11 cellular contexts compared by ENCODE assay signal in genomic region chr11:10322401-10322800, GRCh38. TPM values are rescaled to one million over a fixed set of nuclear protein-coding genes. Genes with fewer than 3 reads are reported as not detected.
DNase-seq lines count a peak whose midpoint lies in the region; ATAC-seq and TF ChIP-seq lines count a peak whose summit lies in the region.
"Had no signal": no experiment of that assay in that cellular context is flagged by ENCODE, and none has a peak within 500 bp of the region (broad histone marks: within the 10 kb centered on the region; RNA-seq: fewer than 3 reads in every experiment).

No MANE protein-coding gene starts in this region.

- no peak overlapping the region for H3K4me3 Mint-ChIP-seq in activated T-helper 1 cell treated with anti-CD3 and anti-CD28 coated beads, Interleukin-12 subunit alpha, Interleukin-12 subunit beta, Interleukin-2, Interleukin-4 antibody, amounts not matched to agents 30 ng/mL and 10 ng/mL and 1 ng/mL, durations not matched to agents 14 hours and 24 hours and 36 hours
- H3K4me3 Mint-ChIP-seq in stimulated activated effector memory CD8-positive, alpha-beta T cell treated with anti-CD3 and anti-CD28 coated beads, Interleukin-12 subunit alpha, Interleukin-12 subunit beta, amount 100 ng/mL, for 72 hours = peak overlapping the region; percentile 55
- H3K4me3 Mint-ChIP-seq in effector memory CD8-positive, alpha-beta T cell = no peak overlapping the region
- H3K4me3 Mint-ChIP-seq: central memory CD8-positive, alpha-beta T cell had no signal

- no peak for DNase-seq in SK-N-SH
- no peak for DNase-seq in activated T-helper 1 cell treated with anti-CD3 and anti-CD28 coated beads, Interleukin-12 subunit alpha, Interleukin-12 subunit beta, Interleukin-2, Interleukin-4 antibody, amounts not matched to agents 30 ng/mL and 10 ng/mL and 1 ng/mL, durations not matched to agents 14 hours and 24 hours and 36 hours (ENCODE audit: low spot score)
- no peak for DNase-seq in foreskin keratinocyte
- no peak for DNase-seq in stimulated activated effector memory CD8-positive, alpha-beta T cell treated with anti-CD3 and anti-CD28 coated beads, Interleukin-12 subunit alpha, Interleukin-12 subunit beta, amount 100 ng/mL, for 72 hours (ENCODE audit: low spot score in 2 of 2)
- no peak for DNase-seq in effector memory CD8-positive, alpha-beta T cell
- no peak for DNase-seq in SW 1271 (lab: John Stamatoyannopoulos, UW)

- no peaks in the 10 kb centered on the region for H3K79me2 ChIP-seq in SK-N-SH (ENCODE audit: insufficient read depth)

- no peak overlapping the region for H3K4me3 ChIP-seq in SK-N-SH (ENCODE audit: low read depth in 2 of 2, low read length in 1 of 2)

- peak overlapping the region; percentile 27 for H3K9ac ChIP-seq in SK-N-SH

- H3K27ac ChIP-seq in SK-N-SH (ENCODE audit: low read depth in 2 of 2, low read length in 1 of 2) (peak overlapping the region; percentile 58 to 97), foreskin keratinocyte (peak overlapping the region; percentile 51)
- H3K27ac ChIP-seq: 22Rv1, neutrophil had no signal

- no peaks in the 10 kb centered on the region for H3K36me3 ChIP-seq in SK-N-SH (replicated peaks in 1 of 2; ENCODE audit: control insufficient read depth in 1 of 2, insufficient read depth in 2 of 2, low read length in 1 of 2)
- H3K36me3 ChIP-seq: neutrophil had no signal

- intact Hi-C loops in activated T-helper 1 cell treated with anti-CD3 and anti-CD28 coated beads, Interleukin-12 subunit alpha, Interleukin-12 subunit beta, Interleukin-2, Interleukin-4 antibody, amounts not matched to agents 30 ng/mL and 10 ng/mL and 1 ng/mL, durations not matched to agents 14 hours and 24 hours and 36 hours (cut with micrococcal nuclease) = loop anchor here (2.0 to 5.0 kb wide), 5 partner anchors 460 to 1156 kb away; partner anchors contain the start of gene ZNF143

- H3K36me3 Mint-ChIP-seq in activated T-helper 1 cell treated with anti-CD3 and anti-CD28 coated beads, Interleukin-12 subunit alpha, Interleukin-12 subunit beta, Interleukin-2, Interleukin-4 antibody, amounts not matched to agents 30 ng/mL and 10 ng/mL and 1 ng/mL, durations not matched to agents 14 hours and 24 hours and 36 hours (ENCODE audit: low read depth) = no peaks in the 10 kb centered on the region
- peaks cover 5% of the 10 kb centered on the region for H3K36me3 Mint-ChIP-seq in stimulated activated effector memory CD8-positive, alpha-beta T cell treated with anti-CD3 and anti-CD28 coated beads, Interleukin-12 subunit alpha, Interleukin-12 subunit beta, amount 100 ng/mL, for 72 hours
- no peaks in the 10 kb centered on the region for H3K36me3 Mint-ChIP-seq in effector memory CD8-positive, alpha-beta T cell (ENCODE audit: insufficient read depth)

- no peaks in the 10 kb centered on the region for H4K20me1 ChIP-seq in SK-N-SH (ENCODE audit: insufficient read depth)

- 93% methylated on average over 2 of the region's 2 CpGs for WGBS in SK-N-SH (ENCODE audit: low lambda C conversion rate)

- CTCF ChIA-PET in SK-N-SH (lab: Yijun Ruan, JAX) = interaction anchor here (0.7 to 3.6 kb wide), 9 partner anchors 8 to 564 kb away, joined by 3 to 52 read pairs (median 3); no protein-coding TSS in a partner anchor

- no peaks in the 10 kb centered on the region for H3K9me3 ChIP-seq in SK-N-SH
- H3K9me3 ChIP-seq: neutrophil had no signal

- H3K27me3 ChIP-seq in SK-N-SH (ENCODE audit: insufficient read depth) (no peaks in the 10 kb centered on the region), foreskin keratinocyte (no peaks in the 10 kb centered on the region)
- H3K27me3 ChIP-seq: neutrophil had no signal

- peaks cover 25% of the 10 kb centered on the region for H3F3A ChIP-seq in SK-N-SH (replicated peaks; ENCODE audit: insufficient read depth)

- peak overlapping the region; percentile 64 for H3K4me2 ChIP-seq in SK-N-SH

- H3K9me2 ChIP-seq in SK-N-SH = no peaks in the 10 kb centered on the region

- H3K4me1 ChIP-seq in SK-N-SH (ENCODE audit: control insufficient read depth in 1 of 2, insufficient read depth in 2 of 2, low read depth in 1 of 2, low read length in 1 of 2) = peaks cover 31 to 42% of the 10 kb centered on the region in 2 experiments
- H3K4me1 ChIP-seq in foreskin keratinocyte = no peaks in the 10 kb centered on the region

- POLR2A ChIA-PET in SK-N-SH (lab: Yijun Ruan, JAX) = no interaction called here

- H3K4me1 Mint-ChIP-seq in activated T-helper 1 cell treated with anti-CD3 and anti-CD28 coated beads, Interleukin-12 subunit alpha, Interleukin-12 subunit beta, Interleukin-2, Interleukin-4 antibody, amounts not matched to agents 30 ng/mL and 10 ng/mL and 1 ng/mL, durations not matched to agents 14 hours and 24 hours and 36 hours (ENCODE audit: low read depth) = peaks cover 27% of the 10 kb centered on the region
- H3K4me1 Mint-ChIP-seq in stimulated activated effector memory CD8-positive, alpha-beta T cell treated with anti-CD3 and anti-CD28 coated beads, Interleukin-12 subunit alpha, Interleukin-12 subunit beta, amount 100 ng/mL, for 72 hours = peaks cover 29% of the 10 kb centered on the region
- peaks cover 3 to 5% of the 10 kb centered on the region in 2 donors for H3K4me1 Mint-ChIP-seq in effector memory CD8-positive, alpha-beta T cell (ENCODE audit: low read depth in 2 of 2)
- H3K4me1 Mint-ChIP-seq: central memory CD8-positive, alpha-beta T cell had no signal

- no peaks in the 10 kb centered on the region for H3K9me3 Mint-ChIP-seq in activated T-helper 1 cell treated with anti-CD3 and anti-CD28 coated beads, Interleukin-12 subunit alpha, Interleukin-12 subunit beta, Interleukin-2, Interleukin-4 antibody, amounts not matched to agents 30 ng/mL and 10 ng/mL and 1 ng/mL, durations not matched to agents 14 hours and 24 hours and 36 hours
- no peaks in the 10 kb centered on the region for H3K9me3 Mint-ChIP-seq in stimulated activated effector memory CD8-positive, alpha-beta T cell treated with anti-CD3 and anti-CD28 coated beads, Interleukin-12 subunit alpha, Interleukin-12 subunit beta, amount 100 ng/mL, for 72 hours
- no peaks in the 10 kb centered on the region for H3K9me3 Mint-ChIP-seq in effector memory CD8-positive, alpha-beta T cell
- H3K9me3 Mint-ChIP-seq: central memory CD8-positive, alpha-beta T cell had no signal

- ATAC-seq in SK-N-SH treated with all-trans-retinoic acid at 6 μM for 48 hours (no peak), foreskin keratinocyte (no peak), GM19467 (IDR thresholded peaks at IDR 0.05; ENCODE audit: unreplicated experiment) (no peak)
- ATAC-seq in stimulated activated effector memory CD8-positive, alpha-beta T cell treated with anti-CD3 and anti-CD28 coated beads, Interleukin-12 subunit alpha, Interleukin-12 subunit beta, amount 100 ng/mL, for 72 hours = no peak
- ATAC-seq in effector memory CD8-positive, alpha-beta T cell (replicated peaks) = no peak

- peak overlapping the region; percentile 88 for H3K27ac Mint-ChIP-seq in activated T-helper 1 cell treated with anti-CD3 and anti-CD28 coated beads, Interleukin-12 subunit alpha, Interleukin-12 subunit beta, Interleukin-2, Interleukin-4 antibody, amounts not matched to agents 30 ng/mL and 10 ng/mL and 1 ng/mL, durations not matched to agents 14 hours and 24 hours and 36 hours
- H3K27ac Mint-ChIP-seq in stimulated activated effector memory CD8-positive, alpha-beta T cell treated with anti-CD3 and anti-CD28 coated beads, Interleukin-12 subunit alpha, Interleukin-12 subunit beta, amount 100 ng/mL, for 72 hours = peak overlapping the region; percentile 94
- peak overlapping the region in 1 of 2 donors; percentile 75 for H3K27ac Mint-ChIP-seq in effector memory CD8-positive, alpha-beta T cell

- TF ChIP-seq RAD21 in SK-N-SH (IDR thresholded peaks at IDR 0.05; ENCODE audit: low read length) = no peak

- TF ChIP-seq CTCF in SK-N-SH (IDR thresholded peaks at IDR 0.05) = no peak
- no peak for TF ChIP-seq CTCF in foreskin keratinocyte (conservative IDR thresholded peaks at IDR 0.05)

- 0 out of 2 replicates have a peak overlapping the region, but pooled peaks have one; percentile 8 for H2AFZ ChIP-seq in SK-N-SH (ENCODE audit: low read depth)

- TF ChIP-seq EP300 in SK-N-SH (IDR thresholded peaks at IDR 0.05; ENCODE audit: borderline replicate concordance in 1 of 2, low read depth in 1 of 2, low read length in 1 of 2) = no peak

- peaks cover 15% of the 10 kb centered on the region for H3K27me3 Mint-ChIP-seq in activated T-helper 1 cell treated with anti-CD3 and anti-CD28 coated beads, Interleukin-12 subunit alpha, Interleukin-12 subunit beta, Interleukin-2, Interleukin-4 antibody, amounts not matched to agents 30 ng/mL and 10 ng/mL and 1 ng/mL, durations not matched to agents 14 hours and 24 hours and 36 hours (ENCODE audit: insufficient read depth)
- peaks cover 25 to 32% of the 10 kb centered on the region in 2 donors for H3K27me3 Mint-ChIP-seq in effector memory CD8-positive, alpha-beta T cell

TF ChIP-seq in SK-N-SH, 30 proteins besides CTCF, POLR2A, EP300 and RAD21 (continues in another document):
- TF ChIP-seq TCF12 (IDR thresholded peaks at IDR 0.05) = no peak

TF ChIP-seq in SK-N-SH treated with all-trans-retinoic acid at 6 μM for 48 hours, 23 proteins besides CTCF, POLR2A, EP300 and RAD21 (continues in another document):
- TF ChIP-seq RARB (CRISPR knock-in tag; IDR thresholded peaks at IDR 0.05) (no peak), ZNF8 (CRISPR knock-in tag; IDR thresholded peaks at IDR 0.05) (no peak)

RNA-seq across cellular contexts. Expression of gene ADM, which starts 17.5 kb away (rescaled TPM):
- polyA plus RNA-seq in SK-N-SH (2012; rRNA removed) = 35.4 and 50.6 TPM in 2 replicates
- 26.5 and 32.6 TPM in 2 replicates for polyA plus RNA-seq in SK-N-SH (2012; cell fraction: cytosol; rRNA removed)
- 75.7 and 120 TPM in 2 replicates for polyA plus RNA-seq in SK-N-SH (2012; cell fraction: nucleus; rRNA removed)
- total RNA-seq in activated T-helper 1 cell treated with anti-CD3 and anti-CD28 coated beads, Interleukin-12 subunit alpha, Interleukin-12 subunit beta, Interleukin-2, Interleukin-4 antibody, amounts not matched to agents 30 ng/mL and 10 ng/mL and 1 ng/mL, durations not matched to agents 14 hours and 24 hours and 36 hours = 2.0 and 2.3 TPM in 2 replicates
- total RNA-seq in foreskin keratinocyte = 28.7 and 34.1 TPM in 2 replicates
- 20.8 and 26.6 TPM in 2 replicates for polyA plus RNA-seq in foreskin keratinocyte

RNA-seq across cellular contexts. Expression of gene SBF2, which starts 28.4 kb away (rescaled TPM):
- polyA plus RNA-seq in SK-N-SH (2012; rRNA removed) (23.0 and 36.4 TPM in 2 replicates), foreskin keratinocyte (5.9 and 7.2 TPM in 2 replicates)
- polyA plus RNA-seq in SK-N-SH (2012; cell fraction: cytosol; rRNA removed) = 25.1 and 28.5 TPM in 2 replicates
- polyA plus RNA-seq in SK-N-SH (2012; cell fraction: nucleus; rRNA removed) = 25.4 and 58.1 TPM in 2 replicates
- total RNA-seq in activated T-helper 1 cell treated with anti-CD3 and anti-CD28 coated beads, Interleukin-12 subunit alpha, Interleukin-12 subunit beta, Interleukin-2, Interleukin-4 antibody, amounts not matched to agents 30 ng/mL and 10 ng/mL and 1 ng/mL, durations not matched to agents 14 hours and 24 hours and 36 hours = 5.3 and 5.4 TPM in 2 replicates
- total RNA-seq in foreskin keratinocyte = 21.3 and 22.7 TPM in 2 replicates
